ENCODE assay signal across 34 cellular contexts in the genomic region with DNA sequence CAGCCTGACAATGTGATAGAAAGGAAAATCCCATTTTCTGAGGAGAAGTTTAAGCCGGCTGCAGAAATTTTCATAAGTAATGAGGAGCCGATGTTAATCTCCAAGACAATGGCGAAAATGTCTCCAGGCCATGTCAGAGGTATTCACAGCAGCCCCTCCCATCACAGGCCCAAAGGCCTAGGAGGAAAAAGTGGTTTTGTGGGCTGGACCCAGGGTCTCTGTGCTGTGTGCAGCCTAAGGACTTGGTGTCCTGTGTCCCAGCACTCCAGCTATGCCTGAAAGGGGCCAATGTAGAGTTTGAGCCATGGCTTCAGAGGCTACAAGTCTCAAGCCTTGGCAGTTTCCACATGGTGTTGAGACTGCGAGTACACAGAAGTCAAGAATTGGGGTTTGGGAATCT.
"Had no signal": no experiment of that assay in that cellular context is flagged by ENCODE, and none has a peak within 500 bp of the region (broad histone marks: within the 10 kb centered on the region; RNA-seq: fewer than 3 reads in every experiment).

No MANE protein-coding gene starts in this region.

- H3K36me3 ChIP-seq: MG63 had no signal

- H3K4me3 ChIP-seq: MG63 had no signal

- DNase-seq: Karpas-422, Kasumi-1, MG63, MM.1S, MV-4-11, NCI-H1048, NCI-H1092, NCI-H1092 treated with DMSO at 0.1 percent for 48 hours, NCI-H1105, NCI-H1105 treated with DMSO at 0.1 percent for 48 hours, NCI-H1417, NCI-H1417 treated with DMSO at 0.1 percent for 48 hours, NCI-H1436, NCI-H1436 treated with DMSO at 0.1 percent for 48 hours, NCI-H146, NCI-H1694, NCI-H1694 treated with DMSO at 0.1 percent for 48 hours, NCI-H187, NCI-H187 treated with DMSO at 0.1 percent for 48 hours, NCI-H1930, NCI-H2029, NCI-H2029 treated with DMSO at 0.1 percent for 48 hours, NCI-H2081, NCI-H2081 treated with DMSO at 0.1 percent for 48 hours, NCI-H2107, NCI-H2171, NCI-H2171 treated with DMSO at 0.1 percent for 48 hours, NCI-H2227 treated with DMSO at 0.1 percent for 48 hours, NCI-H226, NCI-H345, NCI-H446, NCI-H446 treated with DMSO at 0.1 percent for 48 hours, NCI-H510A, NCI-H510A treated with DMSO at 0.1 percent for 48 hours had no signal
